Comparison of ENCODE assay signal across 1 cellular context in genomic region chr5:146185161-146185560, GRCh38.
TF ChIP-seq lines count a peak whose summit lies in the region.

No MANE protein-coding gene starts in this region.

TF ChIP-seq in IMR-90, 13 proteins besides CTCF, POLR2A, EP300 and RAD21:
- no peak for TF ChIP-seq MXI1 (IDR thresholded peaks at IDR 0.05; ENCODE audit: borderline replicate concordance, low read depth, low read length)
- TF ChIP-seq RCOR1 (IDR thresholded peaks at IDR 0.05; ENCODE audit: insufficient replicate concordance, low read length) = no peak
- no peak for TF ChIP-seq FOS (IDR thresholded peaks at IDR 0.05; ENCODE audit: low read depth, low read length)
- no peak for TF ChIP-seq NFE2L2 (IDR thresholded peaks at IDR 0.05; ENCODE audit: low read depth, low read length)
- TF ChIP-seq BHLHE40 (IDR thresholded peaks at IDR 0.05; ENCODE audit: low read depth, low read length) = no peak
- TF ChIP-seq CEBPB (IDR thresholded peaks at IDR 0.05; ENCODE audit: low read depth, low read length) = no peak
- TF ChIP-seq SMC3 (IDR thresholded peaks at IDR 0.05; ENCODE audit: low read depth, low read length) = no peak
- TF ChIP-seq MAZ (IDR thresholded peaks at IDR 0.05; ENCODE audit: borderline replicate concordance, low read depth, low read length) = no peak
